ENCODE assay signal across 14 cellular contexts in genomic region chr20:57688864-57689263, GRCh38. TPM values are rescaled to one million over a fixed set of nuclear protein-coding genes. Genes with fewer than 3 reads are reported as not detected.
A peak's percentile ranks its signal among the peaks of the same experiment; 100 is the strongest.
DNase-seq lines count a peak whose midpoint lies in the region; ATAC-seq and TF ChIP-seq lines count a peak whose summit lies in the region.
"Had no signal": no experiment of that assay in that cellular context is flagged by ENCODE, and none has a peak within 500 bp of the region (broad histone marks: within the 10 kb centered on the region; RNA-seq: fewer than 3 reads in every experiment).

No MANE protein-coding gene starts in this region.

- no peaks in the 10 kb centered on the region for H3K79me1 ChIP-seq in neuronal stem cell (ENCODE audit: low read depth, low read length)

- H3K36me3 ChIP-seq in neuronal stem cell (replicated peaks in 1 of 2; ENCODE audit: control insufficient read depth in 2 of 2, insufficient read depth in 2 of 2, low read length in 2 of 2) (no peaks in the 10 kb centered on the region), vagina (no peaks in the 10 kb centered on the region)
- H3K36me3 ChIP-seq: neutrophil had no signal

- H3K27me3 ChIP-seq in neuronal stem cell (ENCODE audit: control insufficient read depth in 3 of 3, insufficient read depth in 3 of 3, low read depth in 1 of 3, low read length in 3 of 3), result peaks cover 0 to 11% (median 0%) of the 10 kb centered on the region in 3 experiments
- no peaks in the 10 kb centered on the region for H3K27me3 ChIP-seq in vagina
- H3K27me3 ChIP-seq: body of pancreas had no signal

- H2BK15ac ChIP-seq in neuronal stem cell (ENCODE audit: low read length), result no peak overlapping the region

- no peak overlapping the region for H3K23ac ChIP-seq in neuronal stem cell (ENCODE audit: low read depth, low read length, poor library complexity)

- H2BK5ac ChIP-seq in neuronal stem cell (ENCODE audit: low read length), result no peak overlapping the region

- H3K9me3 ChIP-seq in neuronal stem cell (replicated peaks in 1 of 2; ENCODE audit: control insufficient read depth in 2 of 2, insufficient read depth in 1 of 2, low read depth in 1 of 2, low read length in 2 of 2) (no peaks in the 10 kb centered on the region), vagina (no peaks in the 10 kb centered on the region)
- H3K9me3 ChIP-seq: body of pancreas, neutrophil, SK-N-SH had no signal

- H2AK5ac ChIP-seq in neuronal stem cell (ENCODE audit: low read depth, low read length), result no peak overlapping the region

- peaks cover 17 to 21% of the 10 kb centered on the region in 2 donors for H3K4me1 ChIP-seq in neuronal stem cell (ENCODE audit: control insufficient read depth in 2 of 2, insufficient read depth in 1 of 2, low read depth in 1 of 2, low read length in 2 of 2)
- peaks cover 98% of the 10 kb centered on the region for H3K4me1 ChIP-seq in vagina

- no CpG with 5 or more reads among the region's 16 CpGs for WGBS in neuronal stem cell (ENCODE audit: extremely low coverage in 2 of 2, insufficient read length in 2 of 2, insufficient replicate concordance in 1 of 2), 2 donors

- H2AFZ ChIP-seq in neuronal stem cell (ENCODE audit: low read length), result no peak overlapping the region

- intact Hi-C loops in Right ventricle myocardium inferior (cut with DNase I), result loop anchor here (2.0 kb wide), 1 partner anchor 14 kb away; no protein-coding TSS in a partner anchor
- intact Hi-C loops in cardiac septum (cut with DNase I), result no loop called here
- intact Hi-C loops in vagina (cut with DNase I), result no loop called here

- no peak overlapping the region for H2BK12ac ChIP-seq in neuronal stem cell (ENCODE audit: low read length)

- TF ChIP-seq POLR2A in vagina (IDR thresholded peaks at IDR 0.05), result no peak

- H3K27ac ChIP-seq in neuronal stem cell (replicated peaks; ENCODE audit: low read length), result no peak overlapping the region
- H3K27ac ChIP-seq in vagina, result peak overlapping the region; percentile 65
- H3K27ac ChIP-seq: neutrophil had no signal

- H3K14ac ChIP-seq in neuronal stem cell (ENCODE audit: low read length), result no peak overlapping the region

- H3K4me2 ChIP-seq in neuronal stem cell (ENCODE audit: insufficient read depth, low read length, poor library complexity, severe bottlenecking), result no peak overlapping the region
- H3K4me2 ChIP-seq: SK-N-SH had no signal

- peak; percentile 33 for ATAC-seq in Right ventricle myocardium inferior
- no peak for ATAC-seq in HG02852 (IDR thresholded peaks at IDR 0.05; ENCODE audit: unreplicated experiment)
- ATAC-seq in GM19324 (IDR thresholded peaks at IDR 0.05; ENCODE audit: low FRiP score, unreplicated experiment), result no peak
- ATAC-seq: body of pancreas had no signal

- H3K4ac ChIP-seq in neuronal stem cell (ENCODE audit: low read length), result no peak overlapping the region

- H3K18ac ChIP-seq in neuronal stem cell (ENCODE audit: low read length), result peak overlapping the region; percentile 52

- TF ChIP-seq CTCF in fibroblast of mammary gland (conservative IDR thresholded peaks at IDR 0.05; ENCODE audit: control insufficient read depth, insufficient read depth, low read depth, low read length), result no peak
- no peak for TF ChIP-seq CTCF in vagina (IDR thresholded peaks at IDR 0.05)

- H4K91ac ChIP-seq in neuronal stem cell (ENCODE audit: low read depth, low read length, poor library complexity), result no peak overlapping the region

- DNase-seq in Right ventricle myocardium inferior (ENCODE audit: missing footprints) (peak; percentile 81), cardiac septum (ENCODE audit: low spot score) (no peak), fibroblast of mammary gland (ENCODE audit: low read depth) (peak; percentile 12), neuronal stem cell (ENCODE audit: low spot score) (no peak), vagina (ENCODE audit: extremely low spot score in 2 of 2) (no peak)
- no peak for DNase-seq in activated CD4-positive, alpha-beta T cell treated with anti-CD3 and anti-CD28 coated beads, Interleukin-2, amount 50 U/mL, for 4 hours
- DNase-seq: activated CD8-positive, alpha-beta memory T cell treated with anti-CD3 and anti-CD28 coated beads for 24 hours; CD8-positive, alpha-beta memory T cell; SK-N-SH; stimulated activated CD4-positive, alpha-beta T cell treated with anti-CD3 and anti-CD28 coated beads, Interleukin-15, amount 100 ng/mL, for 24 hours had no signal

- H3K4me3 ChIP-seq in fibroblast of mammary gland (ENCODE audit: control insufficient read depth, low read depth, low read length) (no peak overlapping the region), neuronal stem cell (ENCODE audit: low read length in 2 of 2) (no peak overlapping the region), vagina (peak overlapping the region in 1 of 2 donors; percentile 1)
- H3K4me3 ChIP-seq: body of pancreas had no signal

- no peak overlapping the region for H3K9ac ChIP-seq in neuronal stem cell (ENCODE audit: low read depth, low read length, poor library complexity)
- H3K9ac ChIP-seq: SK-N-SH had no signal

- H2BK120ac ChIP-seq in neuronal stem cell (ENCODE audit: low read depth, low read length), result no peak overlapping the region

- H4K8ac ChIP-seq in neuronal stem cell (ENCODE audit: low read depth, low read length), result no peak overlapping the region

RNA-seq across cellular contexts. Expression of gene PMEPA1, which starts 21.0 kb away (rescaled TPM):
- total RNA-seq in Right ventricle myocardium inferior (23.9 TPM), cardiac septum (34.8 TPM), vagina (11.3 TPM)
- polyA plus RNA-seq in neuronal stem cell (2013, experiment 1 of 2), result 0.10 TPM
- 0.08 TPM for polyA plus RNA-seq in neuronal stem cell (2013, experiment 2 of 2)

Comparison
In these comparisons a context has a peak if more than half of its experiments do, and no peak if none do; other contexts are left out.
1. DNase-seq: peak in Right ventricle myocardium inferior (single experiment) and fibroblast of mammary gland (single experiment); none in cardiac septum (single experiment), neuronal stem cell (single experiment), vagina (0 of 2) and activated CD4-positive, alpha-beta T cell treated with anti-CD3 and anti-CD28 coated beads, Interleukin-2, amount 50 U/mL, for 4 hours (0 of 2).